1 cellular context compared by ENCODE assay signal in genomic region chr14:90678846-90679362, GRCh38.
TF ChIP-seq lines count a peak whose summit lies in the region.

No MANE protein-coding gene starts in this region.

TF ChIP-seq in SK-N-SH, 30 proteins besides CTCF, POLR2A, EP300 and RAD21 (continued from another document):
- TF ChIP-seq USF1 (IDR thresholded peaks at IDR 0.05; ENCODE audit: borderline replicate concordance, low read depth) (no peak), ELF1 (IDR thresholded peaks at IDR 0.05) (no peak), FOSL2 (IDR thresholded peaks at IDR 0.05; ENCODE audit: borderline replicate concordance, low read depth) (no peak), FOXM1 (IDR thresholded peaks at IDR 0.05; ENCODE audit: low read depth) (no peak), EZH2phosphoT487 (IDR thresholded peaks at IDR 0.05; ENCODE audit: borderline replicate concordance, low read depth) (no peak), RCOR1 (IDR thresholded peaks at IDR 0.05; ENCODE audit: low read length) (no peak)
- TF ChIP-seq, protein P1, sequence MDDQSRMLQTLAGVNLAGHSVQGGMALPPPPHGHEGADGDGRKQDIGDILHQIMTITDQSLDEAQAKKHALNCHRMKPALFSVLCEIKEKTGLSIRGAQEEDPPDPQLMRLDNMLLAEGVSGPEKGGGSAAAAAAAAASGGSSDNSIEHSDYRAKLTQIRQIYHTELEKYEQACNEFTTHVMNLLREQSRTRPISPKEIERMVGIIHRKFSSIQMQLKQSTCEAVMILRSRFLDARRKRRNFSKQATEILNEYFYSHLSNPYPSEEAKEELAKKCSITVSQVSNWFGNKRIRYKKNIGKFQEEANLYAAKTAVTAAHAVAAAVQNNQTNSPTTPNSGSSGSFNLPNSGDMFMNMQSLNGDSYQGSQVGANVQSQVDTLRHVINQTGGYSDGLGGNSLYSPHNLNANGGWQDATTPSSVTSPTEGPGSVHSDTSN (IDR thresholded peaks at IDR 0.05) = no peak
